Comparison of ENCODE assay signal across 8 cellular contexts in the genomic region with DNA sequence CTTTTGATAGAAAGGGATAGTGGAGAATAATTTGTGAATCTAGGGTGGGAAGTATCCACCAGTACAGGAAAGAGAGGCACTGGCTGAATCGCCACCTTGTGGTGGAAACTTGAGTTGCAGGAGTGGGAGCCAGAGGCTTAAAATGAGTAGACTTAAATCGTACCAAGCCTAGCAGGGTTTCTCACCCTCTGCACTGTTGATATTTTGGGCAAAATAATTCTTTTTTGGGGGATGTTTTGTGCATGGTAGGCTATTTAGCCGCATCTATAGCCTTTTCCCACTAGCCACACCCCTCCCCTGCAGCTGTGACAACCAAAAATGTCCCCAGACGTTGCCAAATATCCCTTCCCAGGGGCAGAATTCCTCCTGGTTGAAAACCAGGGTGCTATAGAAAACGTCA.
DNase-seq lines count a peak whose midpoint lies in the region; ATAC-seq and TF ChIP-seq lines count a peak whose summit lies in the region.

No MANE protein-coding gene starts in this region.

- no peaks in the 10 kb centered on the region for H3K4me1 ChIP-seq in right atrium auricular region

- H3K27ac ChIP-seq in right atrium auricular region, result no peak overlapping the region

- ATAC-seq in GM18517 (IDR thresholded peaks at IDR 0.05; ENCODE audit: unreplicated experiment), result peak; percentile 61
- peak; percentile 79 for ATAC-seq in sciatic nerve
- no peak for ATAC-seq in GM21576 (IDR thresholded peaks at IDR 0.05; ENCODE audit: unreplicated experiment)

- H3K9me3 ChIP-seq in right atrium auricular region, result peaks cover 0 to 5% of the 10 kb centered on the region in 2 donors

- H3K36me3 ChIP-seq in right atrium auricular region, result no peaks in the 10 kb centered on the region

- no peaks in the 10 kb centered on the region for H3K27me3 ChIP-seq in right atrium auricular region

- CTCF ChIA-PET in AG04449 (lab: Yijun Ruan, JAX), result interaction anchor here (0.7 to 29.8 kb wide), 19 partner anchors 10 to 1371 kb away, joined by 3 to 683 read pairs (median 4); no protein-coding TSS in a partner anchor

- TF ChIP-seq CTCF in AG04449 (IDR thresholded peaks at IDR 0.05; ENCODE audit: insufficient read depth, low read length, missing control alignments) (peak; percentile 86), right atrium auricular region (IDR thresholded peaks at IDR 0.05) (peak; percentile 72 to 92)

- no peak overlapping the region for H3K4me3 ChIP-seq in AG04449 (ENCODE audit: low read depth, low read length)
- no peak overlapping the region for H3K4me3 ChIP-seq in right atrium auricular region

- POLR2A ChIA-PET in AG04449 (lab: Yijun Ruan, JAX), result no interaction called here

- DNase-seq in AG04449 (ENCODE audit: low read depth, low spot score) (peak; percentile 28), NCI-H1092 treated with DMSO at 0.1 percent for 48 hours (lab: John Stamatoyannopoulos, UW) (peak; percentile 50), T-helper 2 cell (peak; percentile 46 to 76 (median 62)), amygdala (lab: John Stamatoyannopoulos, UW) (peak in 55 of 56 donors; percentile 4 to 93 (median 49)), right atrium auricular region (ENCODE audit: low spot score) (peak; percentile 87), sciatic nerve (ENCODE audit: low spot score) (peak; percentile 89)

- intact Hi-C loops in sciatic nerve (cut with DNase I), result no loop called here

Comparison
In these comparisons a context has a peak if more than half of its experiments do, and no peak if none do; other contexts are left out.
1. DNase-seq: peak in every context shown above with its lines; median percentile 89 in sciatic nerve; 87 in right atrium auricular region; 62 in T-helper 2 cell; 50 in NCI-H1092 treated with DMSO at 0.1 percent for 48 hours; 49 in amygdala; 28 in AG04449.